In genomic region chr6:115691433-115691832, GRCh38 we compare ENCODE assay signal across 21 cellular contexts.
"Had no signal": no experiment of that assay in that cellular context is flagged by ENCODE, and none has a peak within 500 bp of the region (broad histone marks: within the 10 kb centered on the region; RNA-seq: fewer than 3 reads in every experiment).

No MANE protein-coding gene starts in this region.

- H3K27me3 ChIP-seq: Peyer's patch, SJCRH30 had no signal

- H3K36me3 ChIP-seq: Peyer's patch, SJCRH30 had no signal

- H3K4me1 ChIP-seq: Peyer's patch, SJCRH30 had no signal

- H3K4me3 ChIP-seq: K562, PC-9, Peyer's patch, SJCRH30 had no signal

- H3K9me3 ChIP-seq: Peyer's patch, SJCRH30 had no signal

- DNase-seq: Kasumi-1, NCI-H1092, NCI-H1105 treated with DMSO at 0.1 percent for 48 hours, NCI-H1417 treated with DMSO at 0.1 percent for 48 hours, NCI-H146, NCI-H1694 treated with DMSO at 0.1 percent for 48 hours, NCI-H1930, NCI-H2081, NCI-H2107, NCI-H2227 treated with DMSO at 0.1 percent for 48 hours, NCI-H524, NCI-H526 treated with DMSO at 0.1 percent for 48 hours, NCI-H748 treated with DMSO at 0.1 percent for 48 hours, PC-9, Peyer's patch, SHP77 treated with DMSO at 0.1 percent for 48 hours, SJCRH30 had no signal

- H3K27ac ChIP-seq: KMS-11, PC-9, Peyer's patch, SJCRH30 had no signal

- H2AFZ ChIP-seq: PC-9 had no signal

- H3K4me2 ChIP-seq: KMS-11, PC-9 had no signal

- ATAC-seq: K562, Right ventricle myocardium inferior, SK-N-SH treated with all-trans-retinoic acid at 6 μM for 48 hours had no signal

- H3K9ac ChIP-seq: KMS-11 had no signal
